In genomic region chr18:22848618-22849017, GRCh38 we compare ENCODE assay signal across 1 cellular context.
TF ChIP-seq lines count a peak whose summit lies in the region.

No MANE protein-coding gene starts in this region.

TF ChIP-seq in HepG2, 621 proteins besides CTCF, POLR2A, EP300 and RAD21 (continued from another document):
- TF ChIP-seq, protein P1, sequence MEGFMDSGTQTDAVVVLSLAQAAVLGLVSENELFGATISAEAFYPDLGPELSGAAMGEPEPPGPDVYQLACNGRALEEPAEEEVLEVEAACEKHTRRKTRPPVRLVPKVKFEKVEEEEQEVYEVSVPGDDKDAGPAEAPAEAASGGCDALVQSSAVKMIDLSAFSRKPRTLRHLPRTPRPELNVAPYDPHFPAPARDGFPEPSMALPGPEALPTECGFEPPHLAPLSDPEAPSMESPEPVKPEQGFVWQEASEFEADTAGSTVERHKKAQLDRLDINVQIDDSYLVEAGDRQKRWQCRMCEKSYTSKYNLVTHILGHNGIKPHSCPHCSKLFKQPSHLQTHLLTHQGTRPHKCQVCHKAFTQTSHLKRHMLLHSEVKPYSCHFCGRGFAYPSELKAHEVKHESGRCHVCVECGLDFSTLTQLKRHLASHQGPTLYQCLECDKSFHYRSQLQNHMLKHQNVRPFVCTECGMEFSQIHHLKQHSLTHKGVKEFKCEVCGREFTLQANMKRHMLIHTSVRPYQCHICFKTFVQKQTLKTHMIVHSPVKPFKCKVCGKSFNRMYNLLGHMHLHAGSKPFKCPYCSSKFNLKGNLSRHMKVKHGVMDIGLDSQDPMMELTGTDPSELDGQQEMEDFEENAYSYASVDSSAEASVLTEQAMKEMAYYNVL (CRISPR knock-in tag; IDR thresholded peaks at IDR 0.05; ENCODE audit: borderline replicate concordance): no peak
- no peak for TF ChIP-seq ZNF615 (CRISPR knock-in tag; IDR thresholded peaks at IDR 0.05; ENCODE audit: borderline replicate concordance)
- no peak for TF ChIP-seq ZBTB2 (CRISPR knock-in tag; IDR thresholded peaks at IDR 0.05; ENCODE audit: low read depth)
- no peak for TF ChIP-seq ZNF251 (CRISPR knock-in tag; IDR thresholded peaks at IDR 0.05)
- no peak for TF ChIP-seq ZNF136 (CRISPR knock-in tag; IDR thresholded peaks at IDR 0.05; ENCODE audit: low read depth)
- TF ChIP-seq, protein P2, sequence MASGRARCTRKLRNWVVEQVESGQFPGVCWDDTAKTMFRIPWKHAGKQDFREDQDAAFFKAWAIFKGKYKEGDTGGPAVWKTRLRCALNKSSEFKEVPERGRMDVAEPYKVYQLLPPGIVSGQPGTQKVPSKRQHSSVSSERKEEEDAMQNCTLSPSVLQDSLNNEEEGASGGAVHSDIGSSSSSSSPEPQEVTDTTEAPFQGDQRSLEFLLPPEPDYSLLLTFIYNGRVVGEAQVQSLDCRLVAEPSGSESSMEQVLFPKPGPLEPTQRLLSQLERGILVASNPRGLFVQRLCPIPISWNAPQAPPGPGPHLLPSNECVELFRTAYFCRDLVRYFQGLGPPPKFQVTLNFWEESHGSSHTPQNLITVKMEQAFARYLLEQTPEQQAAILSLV (CRISPR knock-in tag; IDR thresholded peaks at IDR 0.05; ENCODE audit: borderline replicate concordance): no peak
- TF ChIP-seq NFKBIZ (CRISPR knock-in tag; IDR thresholded peaks at IDR 0.05): no peak
- TF ChIP-seq PITX1 (CRISPR knock-in tag; IDR thresholded peaks at IDR 0.05): no peak
- no peak for TF ChIP-seq NCOA5 (CRISPR knock-in tag; IDR thresholded peaks at IDR 0.05)
- no peak for TF ChIP-seq FOXC1 (CRISPR knock-in tag; IDR thresholded peaks at IDR 0.05; ENCODE audit: borderline replicate concordance)
- no peak for TF ChIP-seq ASH2L (IDR thresholded peaks at IDR 0.05; ENCODE audit: insufficient read length, low read depth, low read length)
- TF ChIP-seq ZNF792 (CRISPR knock-in tag; IDR thresholded peaks at IDR 0.05): no peak
- no peak for TF ChIP-seq ZNF574 (CRISPR knock-in tag; IDR thresholded peaks at IDR 0.05)
